Comparison of ENCODE assay signal across 17 cellular contexts in the genomic region with DNA sequence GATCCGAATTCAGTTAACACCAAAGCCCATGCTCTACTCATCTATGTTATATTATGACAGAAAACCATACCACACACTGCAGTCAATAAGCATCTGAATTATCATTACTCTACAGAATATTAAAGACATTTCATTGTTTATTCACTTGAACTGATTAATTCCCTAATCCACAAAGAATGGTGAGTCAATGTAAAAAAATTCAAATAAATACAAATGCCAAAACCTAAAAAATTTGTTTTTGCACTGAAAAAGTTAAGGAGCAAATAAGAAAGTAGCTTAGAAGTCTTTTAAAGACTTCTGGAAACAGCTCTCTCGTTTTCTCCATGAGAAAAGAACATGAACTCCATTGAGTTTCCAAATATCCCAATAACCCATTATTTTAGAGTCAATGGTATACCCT.
"Had no signal": no experiment of that assay in that cellular context is flagged by ENCODE, and none has a peak within 500 bp of the region (broad histone marks: within the 10 kb centered on the region; RNA-seq: fewer than 3 reads in every experiment).

No MANE protein-coding gene starts in this region.

- H3K4me1 Mint-ChIP-seq: activated naive CD8-positive, alpha-beta T cell treated with anti-CD3 and anti-CD28 coated beads, Interleukin-2, amount 10 ng/mL, durations not matched to agents 7 days and 5 days; T-helper 17 cell had no signal

- H3K36me3 ChIP-seq: breast epithelium, WERI-Rb-1 had no signal

- H3K9me3 Mint-ChIP-seq: activated naive CD8-positive, alpha-beta T cell treated with anti-CD3 and anti-CD28 coated beads, Interleukin-2, amount 10 ng/mL, durations not matched to agents 7 days and 5 days; natural killer cell treated with Interleukin-12 subunit alpha and Interleukin-12 subunit beta and Interleukin-15 and Interleukin-18, amount 100 ng/mL, for 72 hours had no signal

- FAIRE-seq: keratinocyte had no signal

- H3K4me3 ChIP-seq: breast epithelium, skin epidermis had no signal

- H3K4me3 Mint-ChIP-seq: activated naive CD8-positive, alpha-beta T cell treated with anti-CD3 and anti-CD28 coated beads, Interleukin-2, amount 10 ng/mL, durations not matched to agents 7 days and 5 days; natural killer cell treated with Interleukin-12 subunit alpha and Interleukin-12 subunit beta and Interleukin-15 and Interleukin-18, amount 100 ng/mL, for 72 hours; T-helper 17 cell had no signal

- H3K27me3 ChIP-seq: breast epithelium had no signal

- H3K36me3 Mint-ChIP-seq: activated naive CD8-positive, alpha-beta T cell treated with anti-CD3 and anti-CD28 coated beads, Interleukin-2, amount 10 ng/mL, durations not matched to agents 7 days and 5 days; natural killer cell treated with Interleukin-12 subunit alpha and Interleukin-12 subunit beta and Interleukin-15 and Interleukin-18, amount 100 ng/mL, for 72 hours had no signal

- H3K27ac Mint-ChIP-seq: activated naive CD8-positive, alpha-beta T cell treated with anti-CD3 and anti-CD28 coated beads, Interleukin-2, amount 10 ng/mL, durations not matched to agents 7 days and 5 days; natural killer cell treated with Interleukin-12 subunit alpha and Interleukin-12 subunit beta and Interleukin-15 and Interleukin-18, amount 100 ng/mL, for 72 hours; T-helper 17 cell had no signal

- H3K9me3 ChIP-seq: breast epithelium had no signal

- ATAC-seq: natural killer cell treated with Interleukin-12 subunit alpha and Interleukin-12 subunit beta and Interleukin-15 and Interleukin-18, amount 100 ng/mL, for 72 hours; T-helper 17 cell had no signal

- H3K27ac ChIP-seq: WERI-Rb-1 had no signal

- DNase-seq: activated CD4-positive, alpha-beta T cell treated with anti-CD3 and anti-CD28 coated beads for 4 hours; activated naive CD8-positive, alpha-beta T cell treated with anti-CD3 and anti-CD28 coated beads, Interleukin-2, amount 10 ng/mL, durations not matched to agents 7 days and 5 days; anterior cingulate cortex; cerebellar nuclear complex; effector CD8-positive, alpha-beta T cell; mesenchymal stem cell; nucleus accumbens; stimulated activated CD4-positive, alpha-beta T cell treated with anti-CD3 and anti-CD28 coated beads, Interleukin-4, amount 100 ng/mL, for 4 hours; stimulated activated CD8-positive, alpha-beta memory T cell treated with anti-CD3 and anti-CD28 coated beads, Interleukin-4, amount 100 ng/mL, for 48 hours; stimulated activated naive CD4-positive, alpha-beta T cell treated with Interleukin-2 at 50 U/mL for 16 hours; T-helper 17 cell; trophoblast cell; WERI-Rb-1 had no signal
